ENCODE assay signal across 20 cellular contexts in the genomic region with DNA sequence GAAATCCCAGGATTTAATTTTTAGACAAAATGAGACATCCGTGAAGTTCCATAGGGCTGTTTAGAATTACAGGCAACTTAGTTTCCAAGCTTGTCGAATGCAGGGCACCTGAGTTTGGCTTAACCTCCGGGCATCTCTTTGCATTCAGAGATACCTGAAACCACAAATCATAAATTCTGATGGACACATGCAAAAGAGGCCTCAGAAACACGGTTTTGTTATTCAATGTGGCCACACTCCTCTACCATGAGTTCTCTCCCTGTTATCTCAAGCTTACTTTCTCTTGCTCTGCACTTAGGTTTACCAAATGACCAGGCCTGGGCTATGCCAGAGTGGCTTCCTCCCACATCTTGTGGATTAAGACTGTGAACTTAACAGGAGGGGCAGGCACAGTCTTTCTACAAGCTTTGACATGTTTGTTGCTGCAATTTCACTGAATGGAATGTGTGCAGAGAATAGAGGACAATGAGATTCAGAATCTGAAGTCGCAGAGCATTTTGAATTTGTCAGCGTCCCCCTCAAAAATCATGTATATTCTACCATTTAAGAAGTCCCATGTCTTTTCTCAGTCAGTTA.
A peak's percentile ranks its signal among the peaks of the same experiment; 100 is the strongest.
DNase-seq lines count a peak whose midpoint lies in the region; ATAC-seq and TF ChIP-seq lines count a peak whose summit lies in the region.
"Had no signal": no experiment of that assay in that cellular context is flagged by ENCODE, and none has a peak within 500 bp of the region (broad histone marks: within the 10 kb centered on the region; RNA-seq: fewer than 3 reads in every experiment).

No MANE protein-coding gene starts in this region.

- WGBS in esophagus squamous epithelium, 2 donors = 38 to 46% methylated on average over 6 of the region's 6 CpGs

- no peak for TF ChIP-seq CTCF in esophagus squamous epithelium (IDR thresholded peaks at IDR 0.05)

- no peak overlapping the region for H3K27ac Mint-ChIP-seq in stimulated activated memory B cell treated with anti-CD40 and anti-IgM and Interleukin-4, amounts not matched to agents 10 μg/mL and 1 μg/mL and 100 μg/mL, for 72 hours
- H3K27ac Mint-ChIP-seq: naive B cell had no signal

- H3K4me1 ChIP-seq in esophagus squamous epithelium = peaks cover 3 to 45% (median 17%) of the 10 kb centered on the region in 3 donors
- H3K4me1 ChIP-seq: HAP-1 had no signal

- no peak for TF ChIP-seq POLR2A in esophagus squamous epithelium (IDR thresholded peaks at IDR 0.05)

- DNase-seq in activated T-cell treated with anti-CD3 and anti-CD28 coated beads, Interleukin-2, amount 50 U/mL, for 4 hours = no peak
- no peak for DNase-seq in activated T-cell treated with anti-CD3 and anti-CD28 coated beads, Interleukin-2, amount 50 U/mL, for 1 hour
- peak; percentile 38 for DNase-seq in RPMI7951 (ENCODE audit: low read depth)
- no peak for DNase-seq in esophagus squamous epithelium (lab: John Stamatoyannopoulos, UW)
- DNase-seq in NCI-H128 (lab: John Stamatoyannopoulos, UW; ENCODE audit: unreplicated experiment) = no peak
- no peak for DNase-seq in head of caudate nucleus
- DNase-seq: activated CD4-positive, alpha-beta T cell treated with anti-CD3 and anti-CD28 coated beads for 48 hours; activated naive CD4-positive, alpha-beta T cell; left lung; MV-4-11; naive B cell; NCI-H2171; NK-92 treated with Interleukin-12 subunit alpha and Interleukin-12 subunit beta, amount 100 ng/mL, for 24 hours; right cardiac atrium; SHP77; stimulated activated CD4-positive, alpha-beta T cell treated with anti-CD3 and anti-CD28 coated beads, Interleukin-2, amount 100 ng/mL, for 24 hours; transverse colon had no signal

- no peaks in the 10 kb centered on the region for H3K9me3 ChIP-seq in esophagus squamous epithelium
- H3K9me3 ChIP-seq: HAP-1, left lung, transverse colon had no signal

- peak overlapping the region; percentile 39 for H3K4me3 Mint-ChIP-seq in activated T-cell treated with anti-CD3 and anti-CD28 coated beads, Interleukin-2, amount 50 U/mL, for 4 hours
- peak overlapping the region; percentile 33 for H3K4me3 Mint-ChIP-seq in stimulated activated memory B cell treated with anti-CD40 and anti-IgM and Interleukin-4, amounts not matched to agents 10 μg/mL and 1 μg/mL and 100 μg/mL, for 72 hours
- H3K4me3 Mint-ChIP-seq: naive B cell had no signal

- peaks cover 3% of the 10 kb centered on the region for H3K36me3 Mint-ChIP-seq in activated T-cell treated with anti-CD3 and anti-CD28 coated beads, Interleukin-2, amount 50 U/mL, for 4 hours (ENCODE audit: insufficient read depth)
- no peaks in the 10 kb centered on the region for H3K36me3 Mint-ChIP-seq in stimulated activated memory B cell treated with anti-CD40 and anti-IgM and Interleukin-4, amounts not matched to agents 10 μg/mL and 1 μg/mL and 100 μg/mL, for 72 hours
- H3K36me3 Mint-ChIP-seq: naive B cell had no signal

- no peaks in the 10 kb centered on the region for H3K27me3 ChIP-seq in esophagus squamous epithelium
- H3K27me3 ChIP-seq: left lung, transverse colon had no signal

- no peak for ATAC-seq in activated T-cell treated with anti-CD3 and anti-CD28 coated beads, Interleukin-2, amount 50 U/mL, for 4 hours
- ATAC-seq in stimulated activated memory B cell treated with anti-CD40 and anti-IgM and Interleukin-4, amounts not matched to agents 10 μg/mL and 1 μg/mL and 100 μg/mL, for 72 hours = no peak
- ATAC-seq in HG03354 (IDR thresholded peaks at IDR 0.05; ENCODE audit: poor library complexity, severe bottlenecking, unreplicated experiment) = no peak
- ATAC-seq: left lung, right cardiac atrium had no signal

- no peaks in the 10 kb centered on the region for H3K27me3 Mint-ChIP-seq in activated T-cell treated with anti-CD3 and anti-CD28 coated beads, Interleukin-2, amount 50 U/mL, for 4 hours (ENCODE audit: low read depth)
- H3K27me3 Mint-ChIP-seq in stimulated activated memory B cell treated with anti-CD40 and anti-IgM and Interleukin-4, amounts not matched to agents 10 μg/mL and 1 μg/mL and 100 μg/mL, for 72 hours = peaks cover 28% of the 10 kb centered on the region

- no peaks in the 10 kb centered on the region for H3K9me3 Mint-ChIP-seq in activated T-cell treated with anti-CD3 and anti-CD28 coated beads, Interleukin-2, amount 50 U/mL, for 4 hours
- H3K9me3 Mint-ChIP-seq in stimulated activated memory B cell treated with anti-CD40 and anti-IgM and Interleukin-4, amounts not matched to agents 10 μg/mL and 1 μg/mL and 100 μg/mL, for 72 hours = no peaks in the 10 kb centered on the region
- H3K9me3 Mint-ChIP-seq: naive B cell had no signal

- intact Hi-C loops in esophagus squamous epithelium (cut with DNase I) = no loop called here
- intact Hi-C loops in head of caudate nucleus (cut with DNase I) = no loop called here

- no peak overlapping the region for H3K4me3 ChIP-seq in esophagus squamous epithelium
- H3K4me3 ChIP-seq: HAP-1, left lung, transverse colon had no signal

- H3K4me1 Mint-ChIP-seq in activated T-cell treated with anti-CD3 and anti-CD28 coated beads, Interleukin-2, amount 50 U/mL, for 4 hours (ENCODE audit: low read depth) = peaks cover 25% of the 10 kb centered on the region
- peaks cover 12% of the 10 kb centered on the region for H3K4me1 Mint-ChIP-seq in stimulated activated memory B cell treated with anti-CD40 and anti-IgM and Interleukin-4, amounts not matched to agents 10 μg/mL and 1 μg/mL and 100 μg/mL, for 72 hours
- H3K4me1 Mint-ChIP-seq: naive B cell had no signal

- H3K36me3 ChIP-seq in esophagus squamous epithelium = no peaks in the 10 kb centered on the region
- H3K36me3 ChIP-seq: HAP-1, left lung, transverse colon had no signal

- peak overlapping the region; percentile 26 to 74 (median 55) for H3K27ac ChIP-seq in esophagus squamous epithelium
- H3K27ac ChIP-seq: left lung, transverse colon had no signal
